ENCODE assay signal across 1 cellular context in the genomic region with DNA sequence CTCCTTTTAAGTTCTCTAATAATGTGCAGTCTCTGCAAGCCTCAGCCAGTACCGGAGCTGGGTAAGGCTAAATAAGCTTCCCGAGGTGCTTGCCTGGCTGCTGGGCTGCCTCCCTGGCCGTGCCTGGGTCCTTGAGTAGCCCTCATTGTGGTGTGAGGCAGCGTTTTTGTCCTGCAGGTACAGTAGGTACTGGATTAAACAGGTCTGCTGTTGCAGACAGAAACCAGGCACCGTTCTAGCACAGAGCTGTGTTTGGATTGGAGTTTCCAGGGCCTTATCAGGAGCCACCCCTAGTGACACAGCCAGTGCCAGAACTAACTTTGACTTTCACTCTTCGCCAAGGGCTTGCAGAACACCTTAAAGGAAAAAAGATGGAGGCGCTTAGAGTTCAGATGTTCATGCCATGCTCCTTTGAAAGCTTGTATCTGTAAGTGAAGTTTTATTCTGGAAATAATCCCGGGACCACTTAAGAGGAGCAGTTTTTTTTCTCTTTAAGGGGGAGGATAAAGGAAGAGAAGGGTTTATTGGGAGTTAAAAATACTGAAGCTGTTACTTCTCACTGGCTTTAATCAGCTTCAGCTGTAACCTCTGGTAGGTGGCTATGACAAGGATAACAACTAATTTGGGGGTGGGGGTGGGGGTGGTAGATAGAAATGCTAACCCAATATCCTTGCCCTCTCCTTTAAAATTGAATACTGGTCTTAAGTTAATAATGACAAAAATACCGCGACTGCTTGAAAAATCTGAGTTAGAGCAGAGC.
TF ChIP-seq lines count a peak whose summit lies in the region.

No MANE protein-coding gene starts in this region.

TF ChIP-seq in GM12878, 131 proteins besides CTCF, POLR2A, EP300 and RAD21 (continued from another document):
- TF ChIP-seq, protein P1, sequence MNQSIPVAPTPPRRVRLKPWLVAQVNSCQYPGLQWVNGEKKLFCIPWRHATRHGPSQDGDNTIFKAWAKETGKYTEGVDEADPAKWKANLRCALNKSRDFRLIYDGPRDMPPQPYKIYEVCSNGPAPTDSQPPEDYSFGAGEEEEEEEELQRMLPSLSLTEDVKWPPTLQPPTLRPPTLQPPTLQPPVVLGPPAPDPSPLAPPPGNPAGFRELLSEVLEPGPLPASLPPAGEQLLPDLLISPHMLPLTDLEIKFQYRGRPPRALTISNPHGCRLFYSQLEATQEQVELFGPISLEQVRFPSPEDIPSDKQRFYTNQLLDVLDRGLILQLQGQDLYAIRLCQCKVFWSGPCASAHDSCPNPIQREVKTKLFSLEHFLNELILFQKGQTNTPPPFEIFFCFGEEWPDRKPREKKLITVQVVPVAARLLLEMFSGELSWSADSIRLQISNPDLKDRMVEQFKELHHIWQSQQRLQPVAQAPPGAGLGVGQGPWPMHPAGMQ (IDR thresholded peaks at IDR 0.05; ENCODE audit: borderline replicate concordance) = no peak
- TF ChIP-seq SUPT20H (IDR thresholded peaks at IDR 0.05; ENCODE audit: borderline replicate concordance, control insufficient read depth, low read depth, low read length) (no peak), CHD2 (IDR thresholded peaks at IDR 0.05; ENCODE audit: borderline replicate concordance, low read depth, low read length) (no peak)
